23 cellular contexts compared by ENCODE assay signal in genomic region chrX:113800955-113801354, GRCh38.
"Had no signal": no experiment of that assay in that cellular context is flagged by ENCODE, and none has a peak within 500 bp of the region (broad histone marks: within the 10 kb centered on the region; RNA-seq: fewer than 3 reads in every experiment).

No MANE protein-coding gene starts in this region.

- H3K4me1 ChIP-seq: heart right ventricle, left ventricle myocardium inferior, right atrium auricular region, suprapubic skin, tibial artery, upper lobe of right lung had no signal

- H3K36me3 Mint-ChIP-seq: natural killer cell had no signal

- H3K36me3 ChIP-seq: heart right ventricle, left ventricle myocardium inferior, ovary, right atrium auricular region, suprapubic skin, thoracic aorta, tibial artery, upper lobe of right lung had no signal

- H3K4me3 Mint-ChIP-seq: natural killer cell; nephron progenitor cell; stimulated activated naive CD8-positive, alpha-beta T cell treated with anti-CD3 and anti-CD28 coated beads, Interleukin-15, Interleukin-2, amounts not matched to agents 100 ng/mL and 50 ng/mL, for 24 hours had no signal

- ATAC-seq: heart right ventricle, natural killer cell, sciatic nerve, upper lobe of right lung had no signal

- H3K4me1 Mint-ChIP-seq: natural killer cell, nephron progenitor cell had no signal

- DNase-seq: heart right ventricle; islet precursor cell; left ventricle myocardium inferior; natural killer cell; nephron progenitor cell; ovary; stimulated activated CD4-positive, alpha-beta T cell treated with anti-CD3 and anti-CD28 coated beads, Interleukin-12 subunit alpha, Interleukin-12 subunit beta, amount 100 ng/mL, for 4 hours; stimulated activated CD4-positive, alpha-beta T cell treated with anti-CD3 and anti-CD28 coated beads, Interleukin-15, amount 100 ng/mL, for 24 hours; stimulated activated CD4-positive, alpha-beta T cell treated with anti-CD3 and anti-CD28 coated beads, Interleukin-2, amount 100 ng/mL, for 24 hours; stimulated activated CD4-positive, alpha-beta T cell treated with anti-CD3 and anti-CD28 coated beads, Interleukin-4, amount 100 ng/mL, for 1 hour; stimulated activated naive CD4-positive, alpha-beta T cell; tibial artery; upper lobe of right lung had no signal

- H3K4me2 ChIP-seq: hepatocyte had no signal

- H3K4me3 ChIP-seq: heart right ventricle, hepatocyte, left ventricle myocardium inferior, lung, ovary, right atrium auricular region, skin epidermis, suprapubic skin, thoracic aorta, tibial artery, upper lobe of right lung had no signal

- H3K9me3 Mint-ChIP-seq: stimulated activated naive CD8-positive, alpha-beta T cell treated with anti-CD3 and anti-CD28 coated beads, Interleukin-15, Interleukin-2, amounts not matched to agents 100 ng/mL and 50 ng/mL, for 24 hours had no signal

- H3K27ac Mint-ChIP-seq: natural killer cell; nephron progenitor cell; progenitor cell of endocrine pancreas; stimulated activated naive CD8-positive, alpha-beta T cell treated with anti-CD3 and anti-CD28 coated beads, Interleukin-15, Interleukin-2, amounts not matched to agents 100 ng/mL and 50 ng/mL, for 24 hours had no signal

- H3K27ac ChIP-seq: heart right ventricle, hepatocyte, left ventricle myocardium inferior, ovary, right atrium auricular region, skin epidermis, suprapubic skin, thoracic aorta, tibial artery, upper lobe of right lung had no signal

- H3K79me2 ChIP-seq: hepatocyte had no signal

- H3K27me3 ChIP-seq: hepatocyte, ovary, right atrium auricular region, suprapubic skin, tibial artery, upper lobe of right lung had no signal

- H3K9me3 ChIP-seq: heart right ventricle, left ventricle myocardium inferior, ovary, right atrium auricular region, suprapubic skin, thoracic aorta, tibial artery, upper lobe of right lung had no signal

- FAIRE-seq: urothelium cell line had no signal

- H3K27me3 Mint-ChIP-seq: progenitor cell of endocrine pancreas; stimulated activated naive CD8-positive, alpha-beta T cell treated with anti-CD3 and anti-CD28 coated beads, Interleukin-15, Interleukin-2, amounts not matched to agents 100 ng/mL and 50 ng/mL, for 24 hours had no signal

- H2AFZ ChIP-seq: hepatocyte had no signal
